8 cellular contexts compared by ENCODE assay signal in the genomic region with DNA sequence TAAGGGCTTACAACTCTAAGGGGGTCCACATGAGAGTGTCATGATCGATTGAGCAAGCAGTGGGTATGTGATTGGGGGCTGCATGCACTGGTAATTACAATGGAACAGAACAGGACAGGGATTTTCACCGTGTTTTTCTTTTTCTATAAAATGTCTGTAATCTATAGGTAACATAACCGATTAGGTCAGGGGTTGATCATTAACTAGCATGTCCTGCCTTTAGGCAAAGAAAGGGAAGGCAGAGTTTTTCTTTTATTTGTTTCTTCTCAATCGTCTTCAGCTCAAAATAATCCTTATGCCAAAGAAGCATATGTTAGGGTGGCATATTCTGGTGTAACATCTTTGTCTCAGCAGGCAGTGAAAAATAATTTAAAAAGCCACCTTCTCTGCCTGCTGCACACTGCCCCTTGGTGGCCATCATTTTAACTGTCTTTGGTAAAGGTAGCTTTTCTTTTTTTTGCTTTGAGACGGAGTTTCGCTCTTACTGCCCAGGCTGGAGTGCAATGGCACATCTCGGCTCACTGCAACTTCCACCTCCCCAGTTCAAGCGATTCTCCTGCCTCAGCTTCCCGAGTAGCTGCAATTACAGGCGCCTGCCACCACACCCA. TPM values are rescaled to one million over a fixed set of nuclear protein-coding genes. Genes with fewer than 3 reads are reported as not detected.
A peak's percentile ranks its signal among the peaks of the same experiment; 100 is the strongest.
DNase-seq lines count a peak whose midpoint lies in the region; ATAC-seq and TF ChIP-seq lines count a peak whose summit lies in the region.

No MANE protein-coding gene starts in this region.

- H3K4me3 ChIP-seq in fibroblast of pulmonary artery (replicated peaks; ENCODE audit: low read depth, low read length): no peak overlapping the region

- H3K4me1 Mint-ChIP-seq in activated CD8-positive, alpha-beta T cell treated with anti-CD3 and anti-CD28 coated beads for 36 hours (ENCODE audit: low read depth): peaks cover 1% of the 10 kb centered on the region

- H3K9me3 Mint-ChIP-seq in activated CD8-positive, alpha-beta T cell treated with anti-CD3 and anti-CD28 coated beads for 36 hours: no peaks in the 10 kb centered on the region

- intact Hi-C loops in activated CD8-positive, alpha-beta T cell treated with anti-CD3 and anti-CD28 coated beads for 36 hours (cut with micrococcal nuclease): loop anchor here (5.0 kb wide), 1 partner anchor 202 kb away; no protein-coding TSS in a partner anchor

- no peaks in the 10 kb centered on the region for H3K27me3 Mint-ChIP-seq in activated CD8-positive, alpha-beta T cell treated with anti-CD3 and anti-CD28 coated beads for 36 hours

- CTCF ChIA-PET in activated CD8-positive, alpha-beta T cell treated with anti-CD3 and anti-CD28 coated beads for 36 hours (lab: Charles Lee): interaction anchor here (0.6 to 4.4 kb wide), 49 partner anchors 9 to 362 kb away, joined by 3 to 46 read pairs (median 4); partner anchors contain the start of genes CCR6, CEP43, RNASET2 and RPS6KA2

- H3K27ac Mint-ChIP-seq in activated CD8-positive, alpha-beta T cell treated with anti-CD3 and anti-CD28 coated beads for 36 hours: no peak overlapping the region

- ATAC-seq in GM21367 (IDR thresholded peaks at IDR 0.05; ENCODE audit: unreplicated experiment): peak; percentile 55
- peak; percentile 75 for ATAC-seq in activated CD8-positive, alpha-beta T cell treated with anti-CD3 and anti-CD28 coated beads for 36 hours
- no peak for ATAC-seq in GM19452 (IDR thresholded peaks at IDR 0.05; ENCODE audit: unreplicated experiment)

- DNase-seq in ELF-1 (ENCODE audit: low read depth, low spot score) (peak; percentile 58), M059J (ENCODE audit: low read depth) (peak; percentile 27), fibroblast of pulmonary artery (ENCODE audit: low read depth) (peak; percentile 65), renal cortical epithelial cell (ENCODE audit: low read depth) (peak; percentile 49), NCI-H1930 (lab: John Stamatoyannopoulos, UW) (no peak)
- DNase-seq in activated CD8-positive, alpha-beta T cell treated with anti-CD3 and anti-CD28 coated beads for 36 hours: peak; percentile 44

- H3K4me3 Mint-ChIP-seq in activated CD8-positive, alpha-beta T cell treated with anti-CD3 and anti-CD28 coated beads for 36 hours: no peak overlapping the region

- H3K36me3 Mint-ChIP-seq in activated CD8-positive, alpha-beta T cell treated with anti-CD3 and anti-CD28 coated beads for 36 hours (ENCODE audit: low read depth): peaks cover 10% of the 10 kb centered on the region

- TF ChIP-seq CTCF in activated CD8-positive, alpha-beta T cell treated with anti-CD3 and anti-CD28 coated beads for 36 hours (IDR thresholded peaks at IDR 0.05): peak; percentile 51
- peak; percentile 44 for TF ChIP-seq CTCF in fibroblast of pulmonary artery (IDR thresholded peaks at IDR 0.05; ENCODE audit: low read length, missing control alignments)

- POLR2A ChIA-PET in activated CD8-positive, alpha-beta T cell treated with anti-CD3 and anti-CD28 coated beads for 36 hours (lab: Charles Lee): interaction anchor here (0.6 to 1.5 kb wide), 2 partner anchors 9 to 208 kb away, joined by 3 to 6 read pairs; partner anchors contain the start of gene CEP43

RNA-seq across cellular contexts. Expression of gene CEP43, which starts 9.7 kb away (rescaled TPM):
- 30.8 and 37.2 TPM in 2 replicates for total RNA-seq in M059J (2014; rRNA removed; shearing (Covaris generic))
- 10 to 100 TPM; 20.2 to 21.3 TPM for total RNA-seq in activated CD8-positive, alpha-beta T cell treated with anti-CD3 and anti-CD28 coated beads for 36 hours
- total RNA-seq in renal cortical epithelial cell: 26.7 and 33.9 TPM in 2 replicates

RNA-seq across cellular contexts. Expression of gene RNASET2, which starts 33.2 kb away (rescaled TPM):
- total RNA-seq in M059J (2014; rRNA removed; shearing (Covaris generic)): 31.7 and 33.3 TPM in 2 replicates
- 10 to 100 TPM; 69.2 to 70.2 TPM for total RNA-seq in activated CD8-positive, alpha-beta T cell treated with anti-CD3 and anti-CD28 coated beads for 36 hours
- 287 and 307 TPM in 2 replicates for total RNA-seq in renal cortical epithelial cell

Comparison
In these comparisons a context has a peak if more than half of its experiments do, and no peak if none do; other contexts are left out.
1. DNase-seq: peak in ELF-1 (single experiment), M059J (single experiment), activated CD8-positive, alpha-beta T cell treated with anti-CD3 and anti-CD28 coated beads for 36 hours (single experiment), fibroblast of pulmonary artery (single experiment) and renal cortical epithelial cell (single experiment); none in NCI-H1930 (0 of 2).